ENCODE assay signal across 25 cellular contexts in the genomic region with DNA sequence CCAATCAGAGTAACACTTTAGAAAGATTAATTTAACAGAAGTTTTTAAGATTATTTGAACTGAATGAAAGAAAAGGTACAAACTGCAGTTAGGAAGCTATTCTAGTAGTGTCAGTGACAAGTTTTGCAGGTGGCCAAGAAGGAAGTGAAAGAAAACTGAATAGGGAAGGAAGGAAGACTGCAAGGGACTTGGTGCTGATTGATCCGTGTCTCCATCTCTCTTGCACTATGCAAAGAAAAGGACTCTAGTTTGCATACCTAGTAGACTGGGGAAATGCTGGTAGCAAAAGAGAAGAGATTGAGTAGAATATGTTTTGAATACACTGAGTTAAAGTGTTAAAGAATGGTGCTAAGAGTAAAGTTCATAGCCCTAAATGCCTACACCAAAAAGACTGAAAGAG. TPM values are rescaled to one million over a fixed set of nuclear protein-coding genes. Genes with fewer than 3 reads are reported as not detected.
DNase-seq lines count a peak whose midpoint lies in the region; ATAC-seq and TF ChIP-seq lines count a peak whose summit lies in the region.
"Had no signal": no experiment of that assay in that cellular context is flagged by ENCODE, and none has a peak within 500 bp of the region (broad histone marks: within the 10 kb centered on the region; RNA-seq: fewer than 3 reads in every experiment).

No MANE protein-coding gene starts in this region.

- no peak for ATAC-seq in activated CD4-positive, alpha-beta T cell treated with anti-CD3 and anti-CD28 coated beads for 36 hours
- ATAC-seq in HG03354 (IDR thresholded peaks at IDR 0.05; ENCODE audit: poor library complexity, severe bottlenecking, unreplicated experiment) (peak; percentile 74), psoas muscle (no peak), lower lobe of right lung (no peak)
- ATAC-seq: activated CD4-positive, CD25-positive, alpha-beta regulatory T cell treated with anti-CD3 and anti-CD28 coated beads, Interleukin-2, amount 50 U/mL, for 24 hours; activated T-helper 17 cell treated with anti-CD3 and anti-CD28 coated beads, Interleukin-2, amount 50 U/mL, for 72 hours; natural killer cell treated with Interleukin-12 subunit alpha and Interleukin-12 subunit beta and Interleukin-15 and Interleukin-18, amount 100 ng/mL, for 72 hours had no signal

- POLR2A ChIA-PET in activated CD4-positive, alpha-beta T cell treated with anti-CD3 and anti-CD28 coated beads for 36 hours (lab: Charles Lee): no interaction called here

- no peaks in the 10 kb centered on the region for H3K36me3 Mint-ChIP-seq in activated CD4-positive, alpha-beta T cell treated with anti-CD3 and anti-CD28 coated beads, Interleukin-2, amount 10 ng/mL, durations not matched to agents 24 days and 14 days (ENCODE audit: low read depth)
- peaks cover 2% of the 10 kb centered on the region for H3K36me3 Mint-ChIP-seq in activated CD4-positive, alpha-beta T cell treated with anti-CD3 and anti-CD28 coated beads for 36 hours (ENCODE audit: low read depth)

- no peak for TF ChIP-seq EP300 in suprapubic skin (IDR thresholded peaks at IDR 0.05)

- no peak for TF ChIP-seq CTCF in psoas muscle (IDR thresholded peaks at IDR 0.05)
- no peak for TF ChIP-seq CTCF in suprapubic skin (IDR thresholded peaks at IDR 0.05)
- no peak for TF ChIP-seq CTCF in Peyer's patch (IDR thresholded peaks at IDR 0.05)
- no peak for TF ChIP-seq CTCF in lower lobe of right lung (IDR thresholded peaks at IDR 0.05)

- CTCF ChIA-PET in activated CD4-positive, alpha-beta T cell treated with anti-CD3 and anti-CD28 coated beads for 36 hours (lab: Charles Lee): interaction anchor here (0.6 to 1.5 kb wide), 2 partner anchors 44 to 130 kb away, joined by 3 to 6 read pairs; no protein-coding TSS in a partner anchor

- TF ChIP-seq POLR2A in suprapubic skin (IDR thresholded peaks at IDR 0.05) (no peak), Peyer's patch (IDR thresholded peaks at IDR 0.05) (no peak)

- 74 to 86% (median 84%) methylated on average over 1 of the region's 1 CpG for WGBS in psoas muscle, 3 donors
- 67% methylated on average over 1 of the region's 1 CpG for WGBS in suprapubic skin

- H3K4me1 ChIP-seq in psoas muscle (no peaks in the 10 kb centered on the region), suprapubic skin (no peaks in the 10 kb centered on the region), Peyer's patch (no peaks in the 10 kb centered on the region), lower lobe of right lung (no peaks in the 10 kb centered on the region)
- H3K4me1 ChIP-seq: esophagus muscularis mucosa, tibial artery had no signal

- H3K9me3 ChIP-seq in psoas muscle: no peaks in the 10 kb centered on the region
- H3K9me3 ChIP-seq in suprapubic skin: peaks cover 4% of the 10 kb centered on the region
- H3K9me3 ChIP-seq in Peyer's patch: peaks cover 0 to 3% (median 0%) of the 10 kb centered on the region in 4 donors
- no peaks in the 10 kb centered on the region for H3K9me3 ChIP-seq in lower lobe of right lung

- no peaks in the 10 kb centered on the region for H3K4me1 Mint-ChIP-seq in activated CD4-positive, alpha-beta T cell treated with anti-CD3 and anti-CD28 coated beads, Interleukin-2, amount 10 ng/mL, durations not matched to agents 24 days and 14 days
- no peaks in the 10 kb centered on the region for H3K4me1 Mint-ChIP-seq in activated CD4-positive, alpha-beta T cell treated with anti-CD3 and anti-CD28 coated beads for 36 hours
- H3K4me1 Mint-ChIP-seq: activated T-helper 17 cell treated with anti-CD3 and anti-CD28 coated beads, Interleukin-2, amount 50 U/mL, for 72 hours had no signal

- no peak overlapping the region for H3K4me3 Mint-ChIP-seq in activated CD4-positive, alpha-beta T cell treated with anti-CD3 and anti-CD28 coated beads, Interleukin-2, amount 10 ng/mL, durations not matched to agents 24 days and 14 days
- no peak overlapping the region for H3K4me3 Mint-ChIP-seq in activated CD4-positive, alpha-beta T cell treated with anti-CD3 and anti-CD28 coated beads for 36 hours
- H3K4me3 Mint-ChIP-seq: activated T-helper 17 cell treated with anti-CD3 and anti-CD28 coated beads, Interleukin-2, amount 50 U/mL, for 72 hours; natural killer cell treated with Interleukin-12 subunit alpha and Interleukin-12 subunit beta and Interleukin-15 and Interleukin-18, amount 100 ng/mL, for 72 hours; T-helper 2 cell treated with Interferon-gamma antibody and Interleukin-4, amounts not matched to agents 5 μg/mL and 100 μg/mL, for 36 hours had no signal

- H3K36me3 ChIP-seq in psoas muscle (ENCODE audit: insufficient read depth in 1 of 2, low read depth in 1 of 2) (no peaks in the 10 kb centered on the region), suprapubic skin (no peaks in the 10 kb centered on the region), Peyer's patch (no peaks in the 10 kb centered on the region), lower lobe of right lung (no peaks in the 10 kb centered on the region)
- H3K36me3 ChIP-seq: cardiac muscle cell, esophagus muscularis mucosa, tibial artery had no signal

- no peaks in the 10 kb centered on the region for H3K27me3 Mint-ChIP-seq in activated CD4-positive, alpha-beta T cell treated with anti-CD3 and anti-CD28 coated beads, Interleukin-2, amount 10 ng/mL, durations not matched to agents 24 days and 14 days
- peaks cover 16% of the 10 kb centered on the region for H3K27me3 Mint-ChIP-seq in activated CD4-positive, alpha-beta T cell treated with anti-CD3 and anti-CD28 coated beads for 36 hours
- H3K27me3 Mint-ChIP-seq: progenitor cell of endocrine pancreas had no signal

- H3K27ac Mint-ChIP-seq in activated CD4-positive, alpha-beta T cell treated with anti-CD3 and anti-CD28 coated beads, Interleukin-2, amount 10 ng/mL, durations not matched to agents 24 days and 14 days: no peak overlapping the region
- no peak overlapping the region for H3K27ac Mint-ChIP-seq in activated CD4-positive, alpha-beta T cell treated with anti-CD3 and anti-CD28 coated beads for 36 hours
- H3K27ac Mint-ChIP-seq: activated T-helper 17 cell treated with anti-CD3 and anti-CD28 coated beads, Interleukin-2, amount 50 U/mL, for 72 hours; natural killer cell treated with Interleukin-12 subunit alpha and Interleukin-12 subunit beta and Interleukin-15 and Interleukin-18, amount 100 ng/mL, for 72 hours; progenitor cell of endocrine pancreas; T-helper 2 cell treated with Interferon-gamma antibody and Interleukin-4, amounts not matched to agents 5 μg/mL and 100 μg/mL, for 36 hours had no signal

- intact Hi-C loops in activated CD4-positive, alpha-beta T cell treated with anti-CD3 and anti-CD28 coated beads, Interleukin-2, amount 10 ng/mL, durations not matched to agents 24 days and 14 days (cut with micrococcal nuclease): no loop called here
- intact Hi-C loops in activated CD4-positive, alpha-beta T cell treated with anti-CD3 and anti-CD28 coated beads for 36 hours (cut with DNase I, micrococcal nuclease): no loop called here
- intact Hi-C loops in psoas muscle (cut with DNase I): no loop called here
- intact Hi-C loops in lower lobe of right lung (cut with DNase I): no loop called here

- H3K9me3 Mint-ChIP-seq in activated CD4-positive, alpha-beta T cell treated with anti-CD3 and anti-CD28 coated beads, Interleukin-2, amount 10 ng/mL, durations not matched to agents 24 days and 14 days: peaks cover 4% of the 10 kb centered on the region
- H3K9me3 Mint-ChIP-seq in activated CD4-positive, alpha-beta T cell treated with anti-CD3 and anti-CD28 coated beads for 36 hours (ENCODE audit: low read depth): peaks cover 6% of the 10 kb centered on the region
- H3K9me3 Mint-ChIP-seq: T-helper 2 cell treated with Interferon-gamma antibody and Interleukin-4, amounts not matched to agents 5 μg/mL and 100 μg/mL, for 36 hours had no signal

- peak; percentile 2 for DNase-seq in activated CD4-positive, alpha-beta T cell treated with anti-CD3 and anti-CD28 coated beads, Interleukin-2, amount 10 ng/mL, durations not matched to agents 24 days and 14 days
- no peak for DNase-seq in activated CD4-positive, alpha-beta T cell treated with anti-CD3 and anti-CD28 coated beads for 36 hours
- DNase-seq in SKM-1 (lab: John Stamatoyannopoulos, UW; ENCODE audit: unreplicated experiment) (peak; percentile 1), psoas muscle (no peak), suprapubic skin (ENCODE audit: low spot score in 2 of 2) (no peak), Peyer's patch (no peak), lower lobe of right lung (no peak)
- DNase-seq: 8988T, C1 segment of cervical spinal cord, GM23248, Kasumi-1, NCI-H146, NCI-H2227 treated with DMSO at 0.1 percent for 48 hours, SHP77, tibial artery had no signal

- H3K27me3 ChIP-seq in psoas muscle (ENCODE audit: insufficient read depth in 3 of 3, low read length in 2 of 3) (no peaks in the 10 kb centered on the region), suprapubic skin (no peaks in the 10 kb centered on the region), Peyer's patch (no peaks in the 10 kb centered on the region), lower lobe of right lung (ENCODE audit: low read depth) (no peaks in the 10 kb centered on the region)
- H3K27me3 ChIP-seq: cardiac muscle cell, esophagus muscularis mucosa, tibial artery had no signal

- H3K4me3 ChIP-seq in psoas muscle: no peak overlapping the region
- H3K4me3 ChIP-seq in suprapubic skin: no peak overlapping the region
- no peak overlapping the region for H3K4me3 ChIP-seq in Peyer's patch
- no peak overlapping the region for H3K4me3 ChIP-seq in lower lobe of right lung
- H3K4me3 ChIP-seq: cardiac muscle cell, esophagus muscularis mucosa, GM23248, lung, smooth muscle cell, tibial artery had no signal

- no peak overlapping the region for H3K27ac ChIP-seq in psoas muscle
- no peak overlapping the region for H3K27ac ChIP-seq in suprapubic skin
- peak overlapping the region in 1 of 4 donors; percentile 70 for H3K27ac ChIP-seq in Peyer's patch
- no peak overlapping the region for H3K27ac ChIP-seq in lower lobe of right lung
- H3K27ac ChIP-seq: cardiac muscle cell, esophagus muscularis mucosa, GM23248, tibial artery had no signal

RNA-seq across cellular contexts. Expression of gene OR6V1, which starts 33.0 kb away (rescaled TPM):
- not detected in 2 replicates for total RNA-seq in activated CD4-positive, alpha-beta T cell treated with anti-CD3 and anti-CD28 coated beads, Interleukin-2, amount 10 ng/mL, durations not matched to agents 24 days and 14 days
- not detected for total RNA-seq in activated CD4-positive, alpha-beta T cell treated with anti-CD3 and anti-CD28 coated beads for 36 hours
- total RNA-seq in psoas muscle: not detected
- not detected for polyA plus RNA-seq in psoas muscle
- not detected for total RNA-seq in suprapubic skin
- total RNA-seq in Peyer's patch: not detected
- total RNA-seq in lower lobe of right lung: not detected
- total RNA-seq: activated T-helper 17 cell treated with anti-CD3 and anti-CD28 coated beads, Interleukin-2, amount 50 U/mL, for 72 hours; cardiac muscle cell; esophagus muscularis mucosa; GM23248; lung; natural killer cell treated with Interleukin-12 subunit alpha and Interleukin-12 subunit beta and Interleukin-15 and Interleukin-18, amount 100 ng/mL, for 72 hours; progenitor cell of endocrine pancreas; smooth muscle cell had no signal
- polyA plus RNA-seq: cardiac muscle cell, GM23248, lung, smooth muscle cell had no signal

RNA-seq across cellular contexts. Expression of gene PIP, which starts 46.8 kb away (rescaled TPM):
- not detected in 2 replicates for total RNA-seq in activated CD4-positive, alpha-beta T cell treated with anti-CD3 and anti-CD28 coated beads, Interleukin-2, amount 10 ng/mL, durations not matched to agents 24 days and 14 days
- not detected for total RNA-seq in activated CD4-positive, alpha-beta T cell treated with anti-CD3 and anti-CD28 coated beads for 36 hours
- total RNA-seq in psoas muscle (not detected), suprapubic skin (1,000 to 10,000 TPM in 2 of 4 donors, 100 to 1,000 TPM in 2; 126 to 1,475 (median 815) TPM), Peyer's patch (not detected), lower lobe of right lung (12.6 TPM)
- under 1 TPM in 1 of 3 donors, not detected in 2; 0.18 TPM for polyA plus RNA-seq in psoas muscle
- total RNA-seq: activated T-helper 17 cell treated with anti-CD3 and anti-CD28 coated beads, Interleukin-2, amount 50 U/mL, for 72 hours; cardiac muscle cell; esophagus muscularis mucosa; GM23248; natural killer cell treated with Interleukin-12 subunit alpha and Interleukin-12 subunit beta and Interleukin-15 and Interleukin-18, amount 100 ng/mL, for 72 hours; progenitor cell of endocrine pancreas; smooth muscle cell had no signal
- polyA plus RNA-seq: cardiac muscle cell, GM23248, smooth muscle cell had no signal

RNA-seq across cellular contexts. Expression of gene OR9A2, which starts 58.2 kb away (rescaled TPM):
- total RNA-seq in activated CD4-positive, alpha-beta T cell treated with anti-CD3 and anti-CD28 coated beads, Interleukin-2, amount 10 ng/mL, durations not matched to agents 24 days and 14 days: not detected in 2 replicates
- total RNA-seq in activated CD4-positive, alpha-beta T cell treated with anti-CD3 and anti-CD28 coated beads for 36 hours: not detected
- not detected for total RNA-seq in psoas muscle
- not detected for polyA plus RNA-seq in psoas muscle
- under 1 TPM in 1 of 4 donors, not detected in 3; 0.64 TPM for total RNA-seq in suprapubic skin
- not detected for total RNA-seq in Peyer's patch
- total RNA-seq in lower lobe of right lung: not detected
- total RNA-seq: esophagus muscularis mucosa; GM23248; natural killer cell treated with Interleukin-12 subunit alpha and Interleukin-12 subunit beta and Interleukin-15 and Interleukin-18, amount 100 ng/mL, for 72 hours; progenitor cell of endocrine pancreas had no signal
- polyA plus RNA-seq: cardiac muscle cell, GM23248, lung, smooth muscle cell had no signal

Comparison
In these comparisons a context has a peak if more than half of its experiments do, and no peak if none do; other contexts are left out.
1. DNase-seq: peak in activated CD4-positive, alpha-beta T cell treated with anti-CD3 and anti-CD28 coated beads, Interleukin-2, amount 10 ng/mL, durations not matched to agents 24 days and 14 days (single experiment) and SKM-1 (single experiment); none in activated CD4-positive, alpha-beta T cell treated with anti-CD3 and anti-CD28 coated beads for 36 hours (single experiment), psoas muscle (0 of 2), suprapubic skin (0 of 2), Peyer's patch (0 of 3) and lower lobe of right lung (single experiment).